ENCODE assay signal across 1 cellular context in the genomic region with DNA sequence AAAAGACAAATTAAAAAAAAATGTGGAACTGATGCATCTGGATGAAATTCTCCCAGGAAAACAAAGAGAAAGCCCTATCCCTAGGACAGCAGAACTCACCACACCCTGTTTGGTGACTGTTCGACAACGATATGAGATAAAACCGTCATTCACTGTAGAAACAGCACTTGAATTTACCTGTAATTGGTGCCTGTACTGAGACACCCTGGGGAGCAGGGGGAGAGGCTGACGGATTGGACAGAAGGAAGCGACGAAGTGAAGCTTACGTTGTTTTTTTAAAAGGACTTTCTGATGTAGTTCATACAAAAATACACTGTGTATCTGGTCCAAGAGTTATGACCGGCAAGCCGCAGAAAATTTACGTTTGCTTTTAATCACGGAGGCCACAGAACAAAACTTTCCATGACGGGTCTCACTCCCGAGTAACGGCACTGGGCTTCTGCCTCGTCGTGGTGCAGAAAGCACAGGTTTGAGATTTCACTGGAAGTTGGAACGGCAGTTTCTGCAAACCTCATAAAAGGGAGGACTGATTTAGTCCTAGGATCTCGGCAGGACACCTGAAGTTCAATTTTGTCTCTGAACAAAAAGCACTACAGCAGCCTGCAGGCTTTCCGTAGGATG.
TF ChIP-seq lines count a peak whose summit lies in the region.

No MANE protein-coding gene starts in this region.

TF ChIP-seq in HEK293, 187 proteins besides CTCF, POLR2A, EP300 and RAD21 (continued from another document):
- TF ChIP-seq, protein P1, sequence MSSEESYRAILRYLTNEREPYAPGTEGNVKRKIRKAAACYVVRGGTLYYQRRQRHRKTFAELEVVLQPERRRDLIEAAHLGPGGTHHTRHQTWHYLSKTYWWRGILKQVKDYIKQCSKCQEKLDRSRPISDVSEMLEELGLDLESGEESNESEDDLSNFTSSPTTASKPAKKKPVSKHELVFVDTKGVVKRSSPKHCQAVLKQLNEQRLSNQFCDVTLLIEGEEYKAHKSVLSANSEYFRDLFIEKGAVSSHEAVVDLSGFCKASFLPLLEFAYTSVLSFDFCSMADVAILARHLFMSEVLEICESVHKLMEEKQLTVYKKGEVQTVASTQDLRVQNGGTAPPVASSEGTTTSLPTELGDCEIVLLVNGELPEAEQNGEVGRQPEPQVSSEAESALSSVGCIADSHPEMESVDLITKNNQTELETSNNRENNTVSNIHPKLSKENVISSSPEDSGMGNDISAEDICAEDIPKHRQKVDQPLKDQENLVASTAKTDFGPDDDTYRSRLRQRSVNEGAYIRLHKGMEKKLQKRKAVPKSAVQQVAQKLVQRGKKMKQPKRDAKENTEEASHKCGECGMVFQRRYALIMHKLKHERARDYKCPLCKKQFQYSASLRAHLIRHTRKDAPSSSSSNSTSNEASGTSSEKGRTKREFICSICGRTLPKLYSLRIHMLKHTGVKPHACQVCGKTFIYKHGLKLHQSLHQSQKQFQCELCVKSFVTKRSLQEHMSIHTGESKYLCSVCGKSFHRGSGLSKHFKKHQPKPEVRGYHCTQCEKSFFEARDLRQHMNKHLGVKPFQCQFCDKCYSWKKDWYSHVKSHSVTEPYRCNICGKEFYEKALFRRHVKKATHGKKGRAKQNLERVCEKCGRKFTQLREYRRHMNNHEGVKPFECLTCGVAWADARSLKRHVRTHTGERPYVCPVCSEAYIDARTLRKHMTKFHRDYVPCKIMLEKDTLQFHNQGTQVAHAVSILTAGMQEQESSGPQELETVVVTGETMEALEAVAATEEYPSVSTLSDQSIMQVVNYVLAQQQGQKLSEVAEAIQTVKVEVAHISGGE (tag by site-specific recombination; conservative IDR thresholded peaks at IDR 0.05; ENCODE audit: low read depth): 0 out of 2 replicates have a peak, but pooled peaks have one; percentile 0
- TF ChIP-seq ZBTB10 (tag by site-specific recombination; IDR thresholded peaks at IDR 0.05): no peak
- TF ChIP-seq, protein P2, sequence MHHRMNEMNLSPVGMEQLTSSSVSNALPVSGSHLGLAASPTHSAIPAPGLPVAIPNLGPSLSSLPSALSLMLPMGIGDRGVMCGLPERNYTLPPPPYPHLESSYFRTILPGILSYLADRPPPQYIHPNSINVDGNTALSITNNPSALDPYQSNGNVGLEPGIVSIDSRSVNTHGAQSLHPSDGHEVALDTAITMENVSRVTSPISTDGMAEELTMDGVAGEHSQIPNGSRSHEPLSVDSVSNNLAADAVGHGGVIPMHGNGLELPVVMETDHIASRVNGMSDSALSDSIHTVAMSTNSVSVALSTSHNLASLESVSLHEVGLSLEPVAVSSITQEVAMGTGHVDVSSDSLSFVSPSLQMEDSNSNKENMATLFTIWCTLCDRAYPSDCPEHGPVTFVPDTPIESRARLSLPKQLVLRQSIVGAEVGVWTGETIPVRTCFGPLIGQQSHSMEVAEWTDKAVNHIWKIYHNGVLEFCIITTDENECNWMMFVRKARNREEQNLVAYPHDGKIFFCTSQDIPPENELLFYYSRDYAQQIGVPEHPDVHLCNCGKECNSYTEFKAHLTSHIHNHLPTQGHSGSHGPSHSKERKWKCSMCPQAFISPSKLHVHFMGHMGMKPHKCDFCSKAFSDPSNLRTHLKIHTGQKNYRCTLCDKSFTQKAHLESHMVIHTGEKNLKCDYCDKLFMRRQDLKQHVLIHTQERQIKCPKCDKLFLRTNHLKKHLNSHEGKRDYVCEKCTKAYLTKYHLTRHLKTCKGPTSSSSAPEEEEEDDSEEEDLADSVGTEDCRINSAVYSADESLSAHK (tag by site-specific recombination; IDR thresholded peaks at IDR 0.05): peak; percentile 90
